In genomic region chr2:120109186-120110061, GRCh38 we compare ENCODE assay signal across 8 cellular contexts.
DNase-seq lines count a peak whose midpoint lies in the region; ATAC-seq and FAIRE-seq lines count a peak whose summit lies in the region.

No MANE protein-coding gene starts in this region.

- ATAC-seq in GM21576 (IDR thresholded peaks at IDR 0.05; ENCODE audit: unreplicated experiment) (peak; percentile 39), HG02981 (IDR thresholded peaks at IDR 0.05; ENCODE audit: unreplicated experiment) (no peak)

- DNase-seq in Caki2 (ENCODE audit: low read depth), result peak; percentile 23
- DNase-seq in NCI-H226, result peak; percentile 26
- peak; percentile 27 for DNase-seq in astrocyte of the hippocampus (ENCODE audit: low read depth, low spot score)
- DNase-seq in NCI-H187 treated with DMSO at 0.1 percent for 48 hours (lab: John Stamatoyannopoulos, UW), result no peak
- DNase-seq in NCI-H187 (lab: John Stamatoyannopoulos, UW), result no peak

- FAIRE-seq in islet of Langerhans (lab: Jason Lieb, UNC), result peak; percentile 92

- in situ Hi-C loops in Caki2 (cut with HindIII; ENCODE audit: low pct_unique_long_range_greater_than_20kb, low sequenced_read_pairs), result no loop called here

Comparison
In these comparisons a context has a peak if more than half of its experiments do, and no peak if none do; other contexts are left out.
1. DNase-seq: peak in Caki2 (single experiment), NCI-H226 (single experiment) and astrocyte of the hippocampus (single experiment); none in NCI-H187 treated with DMSO at 0.1 percent for 48 hours (single experiment) and NCI-H187 (0 of 2).